In the genomic region with DNA sequence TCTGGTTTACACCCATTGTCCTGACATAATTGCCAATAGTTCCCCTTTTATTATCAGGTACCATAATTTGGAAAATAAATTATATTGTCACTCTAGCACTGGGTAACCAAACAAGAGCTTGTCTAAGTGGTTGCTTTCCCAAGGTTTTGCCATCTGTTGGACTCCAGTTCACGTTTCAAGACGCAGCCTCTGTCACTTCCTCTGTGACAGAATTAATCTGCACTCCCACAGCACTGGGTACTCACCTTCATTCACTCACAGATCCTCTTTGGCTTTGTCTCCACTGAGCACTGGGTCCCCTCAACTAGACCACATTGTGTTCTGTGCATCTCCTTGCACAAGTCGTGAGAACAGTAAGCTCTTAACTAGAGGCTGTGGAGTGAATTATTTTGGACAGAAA, we compare ENCODE assay signal across 28 cellular contexts.
DNase-seq lines count a peak whose midpoint lies in the region; ATAC-seq and TF ChIP-seq lines count a peak whose summit lies in the region.
"Had no signal": no experiment of that assay in that cellular context is flagged by ENCODE, and none has a peak within 500 bp of the region (broad histone marks: within the 10 kb centered on the region; RNA-seq: fewer than 3 reads in every experiment).

No MANE protein-coding gene starts in this region.

- no peaks in the 10 kb centered on the region for H4K20me1 ChIP-seq in smooth muscle cell (ENCODE audit: low read depth)

- ATAC-seq in HG03196 (IDR thresholded peaks at IDR 0.05; ENCODE audit: unreplicated experiment) = no peak
- ATAC-seq: activated CD4-positive, CD25-positive, alpha-beta regulatory T cell treated with anti-CD3 and anti-CD28 coated beads, Interleukin-2, amount 50 U/mL, for 24 hours; HepG2; naive thymus-derived CD8-positive, alpha-beta T cell; Right ventricle myocardium inferior; stimulated activated effector memory CD8-positive, alpha-beta T cell treated with anti-CD3 and anti-CD28 coated beads, Interleukin-12 subunit alpha, Interleukin-12 subunit beta, amount 100 ng/mL, for 72 hours had no signal

- no peaks in the 10 kb centered on the region for H3K9me3 ChIP-seq in right atrium auricular region
- no peaks in the 10 kb centered on the region for H3K9me3 ChIP-seq in esophagus muscularis mucosa
- no peaks in the 10 kb centered on the region for H3K9me3 ChIP-seq in smooth muscle cell (replicated peaks; ENCODE audit: low read depth)
- H3K9me3 ChIP-seq: HAP-1, SK-N-SH, transverse colon had no signal

- H3K4me1 ChIP-seq in right atrium auricular region (no peaks in the 10 kb centered on the region), esophagus muscularis mucosa (peaks cover 8 to 24% (median 12%) of the 10 kb centered on the region in 4 donors), smooth muscle cell (ENCODE audit: low read depth) (no peaks in the 10 kb centered on the region)

- H3K79me2 ChIP-seq in smooth muscle cell (ENCODE audit: low read depth) = no peaks in the 10 kb centered on the region

- TF ChIP-seq CTCF in right atrium auricular region (IDR thresholded peaks at IDR 0.05) = no peak
- no peak for TF ChIP-seq CTCF in esophagus muscularis mucosa (IDR thresholded peaks at IDR 0.05)
- no peak for TF ChIP-seq CTCF in smooth muscle cell (IDR thresholded peaks at IDR 0.05; ENCODE audit: borderline replicate concordance, insufficient read depth, poor library complexity, severe bottlenecking)

- peak overlapping the region; percentile 51 for H2AFZ ChIP-seq in smooth muscle cell (ENCODE audit: low read depth)

- TF ChIP-seq EP300 in esophagus muscularis mucosa (IDR thresholded peaks at IDR 0.05) = no peak

- H3K27ac ChIP-seq in right atrium auricular region (no peak overlapping the region), esophagus muscularis mucosa (replicated peaks in 1 of 4) (no peak overlapping the region), smooth muscle cell (ENCODE audit: low read depth) (no peak overlapping the region)
- H3K27ac ChIP-seq: coronary artery had no signal

- 82% methylated on average over 3 of the region's 3 CpGs for WGBS in esophagus muscularis mucosa
- 86% methylated on average over 3 of the region's 3 CpGs for WGBS in smooth muscle cell (ENCODE audit: low lambda C conversion rate)

- H3K4me3 ChIP-seq in right atrium auricular region = no peak overlapping the region
- H3K4me3 ChIP-seq in esophagus muscularis mucosa = no peak overlapping the region
- no peak overlapping the region for H3K4me3 ChIP-seq in smooth muscle cell
- H3K4me3 ChIP-seq: coronary artery, HAP-1, transverse colon had no signal

- no peaks in the 10 kb centered on the region for H3K36me3 ChIP-seq in right atrium auricular region
- H3K36me3 ChIP-seq in esophagus muscularis mucosa = no peaks in the 10 kb centered on the region
- H3K36me3 ChIP-seq in smooth muscle cell (ENCODE audit: low read depth) = no peaks in the 10 kb centered on the region
- H3K36me3 ChIP-seq: HAP-1, transverse colon had no signal

- H3K9ac ChIP-seq in smooth muscle cell (ENCODE audit: low read depth) = no peak overlapping the region
- H3K9ac ChIP-seq: SK-N-SH had no signal

- no peak for TF ChIP-seq POLR2A in esophagus muscularis mucosa (IDR thresholded peaks at IDR 0.05; ENCODE audit: low read depth)

- no peaks in the 10 kb centered on the region for H3K27me3 ChIP-seq in right atrium auricular region
- no peaks in the 10 kb centered on the region for H3K27me3 ChIP-seq in esophagus muscularis mucosa
- H3K27me3 ChIP-seq in smooth muscle cell (ENCODE audit: low read depth) = no peaks in the 10 kb centered on the region
- H3K27me3 ChIP-seq: transverse colon had no signal

- DNase-seq in right atrium auricular region (ENCODE audit: low spot score) (peak; percentile 48), cardiac septum (ENCODE audit: low spot score) (no peak), NCI-H82 (lab: John Stamatoyannopoulos, UW) (peak; percentile 54), esophagus muscularis mucosa (ENCODE audit: extremely low spot score) (peak; percentile 57), smooth muscle cell (lab: John Stamatoyannopoulos, UW; ENCODE audit: unreplicated experiment) (no peak), middle frontal gyrus (ENCODE audit: extremely low spot score, low spot score) (no peak)
- no peak for DNase-seq in activated CD8-positive, alpha-beta memory T cell treated with anti-CD3 and anti-CD28 coated beads, Interleukin-2, amount 50 U/mL, for 48 hours
- DNase-seq: activated CD4-positive, alpha-beta memory T cell treated with anti-CD3 and anti-CD28 coated beads, Interleukin-2, amount 10 ng/mL, durations not matched to agents 7 days and 5 days; activated CD8-positive, alpha-beta memory T cell treated with anti-CD3 and anti-CD28 coated beads, Interleukin-2, amount 50 U/mL, for 4 hours; activated naive CD4-positive, alpha-beta T cell treated with Interleukin-2 at 50 U/mL for 16 hours; caudate nucleus; CD4-positive, alpha-beta memory T cell; effector memory CD4-positive, alpha-beta T cell; EL; erythroblast; head of caudate nucleus; naive thymus-derived CD8-positive, alpha-beta T cell; NCI-H774; nucleus accumbens; SK-N-SH; transverse colon had no signal

- no peak overlapping the region for H3K4me2 ChIP-seq in smooth muscle cell
- H3K4me2 ChIP-seq: SK-N-SH had no signal

- intact Hi-C loops in cardiac septum (cut with DNase I) (no loop called here), esophagus muscularis mucosa (cut with DNase I) (loop anchor here (5.0 to 10.0 kb wide), 2 partner anchors 390 to 787 kb away; partner anchors contain the start of gene FGGY)

- H3F3A ChIP-seq in smooth muscle cell (ENCODE audit: low read depth) = peaks cover 21% of the 10 kb centered on the region

Comparison
In these comparisons a context has a peak if more than half of its experiments do, and no peak if none do; other contexts are left out.
1. DNase-seq: peak in right atrium auricular region (single experiment), NCI-H82 (single experiment) and esophagus muscularis mucosa (single experiment); none in cardiac septum (single experiment), smooth muscle cell (single experiment), activated CD8-positive, alpha-beta memory T cell treated with anti-CD3 and anti-CD28 coated beads, Interleukin-2, amount 50 U/mL, for 48 hours (single experiment) and middle frontal gyrus (single experiment).